19 cellular contexts compared by ENCODE assay signal in genomic region chr12:12683725-12684124, GRCh38. TPM values are rescaled to one million over a fixed set of nuclear protein-coding genes. Genes with fewer than 3 reads are reported as not detected.
DNase-seq lines count a peak whose midpoint lies in the region; ATAC-seq and TF ChIP-seq lines count a peak whose summit lies in the region.
"Had no signal": no experiment of that assay in that cellular context is flagged by ENCODE, and none has a peak within 500 bp of the region (broad histone marks: within the 10 kb centered on the region; RNA-seq: fewer than 3 reads in every experiment).

No MANE protein-coding gene starts in this region.

- in situ Hi-C loops in SK-MEL-5 (cut with HindIII; ENCODE audit: low pct_unique_long_range_greater_than_20kb, low sequenced_read_pairs): no loop called here

- peak overlapping the region; percentile 87 for H2AFZ ChIP-seq in parathyroid adenoma

- H3K9ac ChIP-seq in parathyroid adenoma: peak overlapping the region; percentile 38

- H3K9me3 ChIP-seq in parathyroid adenoma (ENCODE audit: control insufficient read depth, low read length): no peaks in the 10 kb centered on the region
- H3K9me3 ChIP-seq: esophagus muscularis mucosa, MG63, mucosa of descending colon, ovary had no signal

- no peak overlapping the region for H3K4me2 ChIP-seq in parathyroid adenoma (ENCODE audit: low read length)

- no peak for ATAC-seq in GM21825 (IDR thresholded peaks at IDR 0.05; ENCODE audit: unreplicated experiment)
- ATAC-seq: mucosa of descending colon; stimulated activated memory B cell treated with anti-CD40 and anti-IgM and Interleukin-4, amounts not matched to agents 10 μg/mL and 1 μg/mL and 100 μg/mL, for 72 hours had no signal

- H3K36me3 ChIP-seq in parathyroid adenoma (ENCODE audit: control insufficient read depth, insufficient read depth, low read length): no peaks in the 10 kb centered on the region
- H3K36me3 ChIP-seq: esophagus muscularis mucosa, MG63, ovary had no signal

- H3K9me3 Mint-ChIP-seq in glutamatergic neuron (ENCODE audit: unreplicated experiment) (peaks cover 6% of the 10 kb centered on the region), CD14-positive monocyte (peaks cover 0 to 4% (median 0%) of the 10 kb centered on the region in 7 donors)
- H3K9me3 Mint-ChIP-seq: dendritic cell treated with granulocyte-macrophage colony-stimulating factor and Interleukin-4, amounts not matched to agents 40 ng/mL and 50 ng/mL, for 4 days; stimulated activated memory B cell treated with anti-CD40 and anti-IgM and Interleukin-4, amounts not matched to agents 10 μg/mL and 1 μg/mL and 100 μg/mL, for 72 hours had no signal

- peaks cover 8% of the 10 kb centered on the region for H3K27me3 Mint-ChIP-seq in glutamatergic neuron (ENCODE audit: unreplicated experiment)
- H3K27me3 Mint-ChIP-seq in CD14-positive monocyte (ENCODE audit: low read depth in 3 of 3): peaks cover 0 to 2% (median 1%) of the 10 kb centered on the region in 3 donors
- H3K27me3 Mint-ChIP-seq: stimulated activated memory B cell treated with anti-CD40 and anti-IgM and Interleukin-4, amounts not matched to agents 10 μg/mL and 1 μg/mL and 100 μg/mL, for 72 hours had no signal

- H3K4me3 Mint-ChIP-seq in glutamatergic neuron (ENCODE audit: unreplicated experiment) (peak overlapping the region; percentile 96), CD14-positive monocyte (no peak overlapping the region)
- H3K4me3 Mint-ChIP-seq: dendritic cell treated with granulocyte-macrophage colony-stimulating factor and Interleukin-4, amounts not matched to agents 40 ng/mL and 50 ng/mL, for 4 days; stimulated activated memory B cell treated with anti-CD40 and anti-IgM and Interleukin-4, amounts not matched to agents 10 μg/mL and 1 μg/mL and 100 μg/mL, for 72 hours had no signal

- H3K4me1 Mint-ChIP-seq in glutamatergic neuron (ENCODE audit: low read depth, unreplicated experiment) (peaks cover 27% of the 10 kb centered on the region), CD14-positive monocyte (peaks cover 4% of the 10 kb centered on the region)
- H3K4me1 Mint-ChIP-seq: stimulated activated memory B cell treated with anti-CD40 and anti-IgM and Interleukin-4, amounts not matched to agents 10 μg/mL and 1 μg/mL and 100 μg/mL, for 72 hours had no signal

- H3K27ac ChIP-seq in parathyroid adenoma: peak overlapping the region; percentile 96
- H3K27ac ChIP-seq: C4-2B, esophagus muscularis mucosa, ovary had no signal

- peak; percentile 56 for DNase-seq in NCI-H1105 treated with DMSO at 0.1 percent for 48 hours (lab: John Stamatoyannopoulos, UW)
- no peak for DNase-seq in NCI-H1105 (lab: John Stamatoyannopoulos, UW)
- peak; percentile 49 for DNase-seq in SK-MEL-5 (ENCODE audit: low read depth, low spot score)
- no peak for DNase-seq in glutamatergic neuron
- no peak for DNase-seq in CD14-positive monocyte (ENCODE audit: low spot score)
- DNase-seq in NCI-H2171 (lab: John Stamatoyannopoulos, UW): no peak
- DNase-seq: activated CD4-positive, alpha-beta T cell treated with anti-CD3 and anti-CD28 coated beads for 4 hours; DND-41; MG63; mucosa of descending colon; ovary; small intestine; T-helper 9 cell had no signal

- TF ChIP-seq CTCF in glutamatergic neuron (IDR thresholded peaks at IDR 0.05; ENCODE audit: partially characterized antibody, unreplicated experiment) (no peak), parathyroid adenoma (IDR thresholded peaks at IDR 0.05) (no peak), CD14-positive monocyte (IDR thresholded peaks at IDR 0.05) (no peak)

- peaks cover 5% of the 10 kb centered on the region for H3K79me2 ChIP-seq in parathyroid adenoma

- no peak overlapping the region for H3K4me3 ChIP-seq in parathyroid adenoma (ENCODE audit: low read depth, low read length)
- H3K4me3 ChIP-seq: esophagus muscularis mucosa, MG63, mucosa of descending colon, ovary had no signal

- intact Hi-C loops in CD14-positive monocyte (cut with micrococcal nuclease): no loop called here

- H3K27ac Mint-ChIP-seq in glutamatergic neuron (ENCODE audit: unreplicated experiment): peak overlapping the region; percentile 95
- H3K27ac Mint-ChIP-seq in CD14-positive monocyte: no peak overlapping the region
- H3K27ac Mint-ChIP-seq: dendritic cell treated with granulocyte-macrophage colony-stimulating factor and Interleukin-4, amounts not matched to agents 40 ng/mL and 50 ng/mL, for 4 days; stimulated activated memory B cell treated with anti-CD40 and anti-IgM and Interleukin-4, amounts not matched to agents 10 μg/mL and 1 μg/mL and 100 μg/mL, for 72 hours had no signal

- H3K27me3 ChIP-seq in parathyroid adenoma (ENCODE audit: control insufficient read depth, insufficient read depth, low read length): no peaks in the 10 kb centered on the region
- H3K27me3 ChIP-seq: esophagus muscularis mucosa, MG63, ovary had no signal

- H3K4me1 ChIP-seq in parathyroid adenoma: peaks cover 23% of the 10 kb centered on the region

- no peaks in the 10 kb centered on the region for H3K36me3 Mint-ChIP-seq in glutamatergic neuron (ENCODE audit: unreplicated experiment)
- no peaks in the 10 kb centered on the region for H3K36me3 Mint-ChIP-seq in CD14-positive monocyte
- H3K36me3 Mint-ChIP-seq: stimulated activated memory B cell treated with anti-CD40 and anti-IgM and Interleukin-4, amounts not matched to agents 10 μg/mL and 1 μg/mL and 100 μg/mL, for 72 hours had no signal

RNA-seq across cellular contexts. Expression of gene GPR19, which starts 12.3 kb away (rescaled TPM):
- total RNA-seq in SK-MEL-5 (2014; rRNA removed; shearing (Covaris generic)): 20.5 and 22.5 TPM in 2 replicates
- polyA plus RNA-seq in SK-MEL-5 (2015; cell fraction: cytosol; rRNA removed): 11.9 and 15.7 TPM in 2 replicates
- 7.7 and 11.1 TPM in 2 replicates for polyA plus RNA-seq in SK-MEL-5 (2015; cell fraction: nucleus; rRNA removed)
- 12.4 TPM for total RNA-seq in glutamatergic neuron (ENCODE audit: unreplicated experiment)
- polyA plus RNA-seq in CD14-positive monocyte: not detected

RNA-seq across cellular contexts. Expression of gene CDKN1B, which starts 33.4 kb away (rescaled TPM):
- 39.7 and 40.6 TPM in 2 replicates for total RNA-seq in SK-MEL-5 (2014; rRNA removed; shearing (Covaris generic))
- polyA plus RNA-seq in SK-MEL-5 (2015; cell fraction: cytosol; rRNA removed): 36.1 and 47.0 TPM in 2 replicates
- polyA plus RNA-seq in SK-MEL-5 (2015; cell fraction: nucleus; rRNA removed): 25.2 and 30.4 TPM in 2 replicates
- 36.0 TPM for total RNA-seq in glutamatergic neuron (ENCODE audit: unreplicated experiment)
- 1 to 10 TPM; 9.2 to 9.5 TPM for polyA plus RNA-seq in CD14-positive monocyte

Comparison
In these comparisons a context has a peak if more than half of its experiments do, and no peak if none do; other contexts are left out.
1. DNase-seq: peak in NCI-H1105 treated with DMSO at 0.1 percent for 48 hours (single experiment) and SK-MEL-5 (single experiment); none in NCI-H1105 (single experiment), glutamatergic neuron (single experiment), CD14-positive monocyte (single experiment) and NCI-H2171 (single experiment).